Comparison of ENCODE assay signal across 1 cellular context in genomic region chr1:223886516-223886921, GRCh38.
A peak's percentile ranks its signal among the peaks of the same experiment; 100 is the strongest.
TF ChIP-seq lines count a peak whose summit lies in the region.

No MANE protein-coding gene starts in this region.

TF ChIP-seq in HepG2, 621 proteins besides CTCF, POLR2A, EP300 and RAD21 (continued from another document and continues in another):
- TF ChIP-seq MXD1 (CRISPR knock-in tag; IDR thresholded peaks at IDR 0.05), result no peak
- no peak for TF ChIP-seq ZNF674 (CRISPR knock-in tag; IDR thresholded peaks at IDR 0.05; ENCODE audit: low read depth)
- TF ChIP-seq ZNF619 (CRISPR knock-in tag; IDR thresholded peaks at IDR 0.05), result no peak
- peak; percentile 99 for TF ChIP-seq FOSL2 (CRISPR knock-in tag; IDR thresholded peaks at IDR 0.05)
- no peak for TF ChIP-seq HOXA5 (CRISPR knock-in tag; IDR thresholded peaks at IDR 0.05)
- no peak for TF ChIP-seq YY1 (IDR thresholded peaks at IDR 0.05; ENCODE audit: insufficient read depth, insufficient replicate concordance, low read depth, low read length)
- no peak for TF ChIP-seq ZZZ3 (CRISPR knock-in tag; IDR thresholded peaks at IDR 0.05; ENCODE audit: borderline replicate concordance)
- TF ChIP-seq FOXK1 (CRISPR knock-in tag; IDR thresholded peaks at IDR 0.05; ENCODE audit: borderline replicate concordance, low read depth), result peak; percentile 86
- no peak for TF ChIP-seq ZBTB21 (CRISPR knock-in tag; IDR thresholded peaks at IDR 0.05)
- TF ChIP-seq, protein P1, sequence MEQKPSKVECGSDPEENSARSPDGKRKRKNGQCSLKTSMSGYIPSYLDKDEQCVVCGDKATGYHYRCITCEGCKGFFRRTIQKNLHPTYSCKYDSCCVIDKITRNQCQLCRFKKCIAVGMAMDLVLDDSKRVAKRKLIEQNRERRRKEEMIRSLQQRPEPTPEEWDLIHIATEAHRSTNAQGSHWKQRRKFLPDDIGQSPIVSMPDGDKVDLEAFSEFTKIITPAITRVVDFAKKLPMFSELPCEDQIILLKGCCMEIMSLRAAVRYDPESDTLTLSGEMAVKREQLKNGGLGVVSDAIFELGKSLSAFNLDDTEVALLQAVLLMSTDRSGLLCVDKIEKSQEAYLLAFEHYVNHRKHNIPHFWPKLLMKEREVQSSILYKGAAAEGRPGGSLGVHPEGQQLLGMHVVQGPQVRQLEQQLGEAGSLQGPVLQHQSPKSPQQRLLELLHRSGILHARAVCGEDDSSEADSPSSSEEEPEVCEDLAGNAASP (CRISPR knock-in tag; IDR thresholded peaks at IDR 0.05; ENCODE audit: borderline replicate concordance), result peak; percentile 41; the same call in 1 of the 2 replicates
- 0 out of 2 replicates have a peak, but pooled peaks have one; percentile 32 for TF ChIP-seq ZNF776 (CRISPR knock-in tag; IDR thresholded peaks at IDR 0.05)
- no peak for TF ChIP-seq ZNF44 (CRISPR knock-in tag; IDR thresholded peaks at IDR 0.05)
- TF ChIP-seq, protein P2, sequence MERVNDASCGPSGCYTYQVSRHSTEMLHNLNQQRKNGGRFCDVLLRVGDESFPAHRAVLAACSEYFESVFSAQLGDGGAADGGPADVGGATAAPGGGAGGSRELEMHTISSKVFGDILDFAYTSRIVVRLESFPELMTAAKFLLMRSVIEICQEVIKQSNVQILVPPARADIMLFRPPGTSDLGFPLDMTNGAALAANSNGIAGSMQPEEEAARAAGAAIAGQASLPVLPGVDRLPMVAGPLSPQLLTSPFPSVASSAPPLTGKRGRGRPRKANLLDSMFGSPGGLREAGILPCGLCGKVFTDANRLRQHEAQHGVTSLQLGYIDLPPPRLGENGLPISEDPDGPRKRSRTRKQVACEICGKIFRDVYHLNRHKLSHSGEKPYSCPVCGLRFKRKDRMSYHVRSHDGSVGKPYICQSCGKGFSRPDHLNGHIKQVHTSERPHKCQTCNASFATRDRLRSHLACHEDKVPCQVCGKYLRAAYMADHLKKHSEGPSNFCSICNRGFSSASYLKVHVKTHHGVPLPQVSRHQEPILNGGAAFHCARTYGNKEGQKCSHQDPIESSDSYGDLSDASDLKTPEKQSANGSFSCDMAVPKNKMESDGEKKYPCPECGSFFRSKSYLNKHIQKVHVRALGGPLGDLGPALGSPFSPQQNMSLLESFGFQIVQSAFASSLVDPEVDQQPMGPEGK (CRISPR knock-in tag; IDR thresholded peaks at IDR 0.05), result no peak
- no peak for TF ChIP-seq ZNF17 (CRISPR knock-in tag; IDR thresholded peaks at IDR 0.05)
- peak; percentile 93 for TF ChIP-seq JUNB (CRISPR knock-in tag; IDR thresholded peaks at IDR 0.05; ENCODE audit: borderline replicate concordance)
- TF ChIP-seq, protein P3, sequence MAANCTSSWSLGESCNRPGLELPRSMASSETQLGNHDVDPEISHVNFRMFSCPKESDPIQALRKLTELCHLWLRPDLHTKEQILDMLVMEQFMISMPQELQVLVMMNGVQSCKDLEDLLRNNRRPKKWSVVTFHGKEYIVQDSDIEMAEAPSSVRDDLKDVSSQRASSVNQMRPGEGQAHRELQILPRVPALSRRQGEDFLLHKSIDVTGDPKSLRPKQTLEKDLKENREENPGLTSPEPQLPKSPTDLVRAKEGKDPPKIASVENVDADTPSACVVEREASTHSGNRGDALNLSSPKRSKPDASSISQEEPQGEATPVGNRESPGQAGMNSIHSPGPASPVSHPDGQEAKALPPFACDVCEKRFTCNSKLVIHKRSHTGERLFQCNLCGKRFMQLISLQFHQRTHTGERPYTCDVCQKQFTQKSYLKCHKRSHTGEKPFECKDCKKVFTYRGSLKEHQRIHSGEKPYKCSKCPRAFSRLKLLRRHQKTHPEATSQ (CRISPR knock-in tag; IDR thresholded peaks at IDR 0.05; ENCODE audit: borderline replicate concordance), result no peak
- no peak for TF ChIP-seq HNF4G (IDR thresholded peaks at IDR 0.05; ENCODE audit: borderline replicate concordance, low read depth, low read length)
- no peak for TF ChIP-seq HNF4G (CRISPR knock-in tag; IDR thresholded peaks at IDR 0.05; ENCODE audit: borderline replicate concordance, low read depth)
- no peak for TF ChIP-seq POLR2G (IDR thresholded peaks at IDR 0.05; ENCODE audit: low read depth, low read length)
- TF ChIP-seq MED1 (CRISPR knock-in tag; IDR thresholded peaks at IDR 0.05), result peak; percentile 42; the same call in 1 of the 2 replicates
- TF ChIP-seq TOPORS (CRISPR knock-in tag; IDR thresholded peaks at IDR 0.05), result no peak
- peak; percentile 68 for TF ChIP-seq NCOA2 (CRISPR knock-in tag; IDR thresholded peaks at IDR 0.05)
- TF ChIP-seq, protein P4, sequence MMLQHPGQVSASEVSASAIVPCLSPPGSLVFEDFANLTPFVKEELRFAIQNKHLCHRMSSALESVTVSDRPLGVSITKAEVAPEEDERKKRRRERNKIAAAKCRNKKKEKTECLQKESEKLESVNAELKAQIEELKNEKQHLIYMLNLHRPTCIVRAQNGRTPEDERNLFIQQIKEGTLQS (CRISPR knock-in tag; IDR thresholded peaks at IDR 0.05), result peak; percentile 91
- peak; percentile 52; the same call in 1 of the 2 replicates for TF ChIP-seq MBD4 (IDR thresholded peaks at IDR 0.05; ENCODE audit: borderline replicate concordance, low read length)
- TF ChIP-seq, protein P5, sequence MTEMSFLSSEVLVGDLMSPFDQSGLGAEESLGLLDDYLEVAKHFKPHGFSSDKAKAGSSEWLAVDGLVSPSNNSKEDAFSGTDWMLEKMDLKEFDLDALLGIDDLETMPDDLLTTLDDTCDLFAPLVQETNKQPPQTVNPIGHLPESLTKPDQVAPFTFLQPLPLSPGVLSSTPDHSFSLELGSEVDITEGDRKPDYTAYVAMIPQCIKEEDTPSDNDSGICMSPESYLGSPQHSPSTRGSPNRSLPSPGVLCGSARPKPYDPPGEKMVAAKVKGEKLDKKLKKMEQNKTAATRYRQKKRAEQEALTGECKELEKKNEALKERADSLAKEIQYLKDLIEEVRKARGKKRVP (CRISPR knock-in tag; IDR thresholded peaks at IDR 0.05), result peak in 1 of 2 experiments; percentile 88; a peak in 2 of 4 replicates
- TF ChIP-seq ZNF605 (CRISPR knock-in tag; IDR thresholded peaks at IDR 0.05), result peak; percentile 27; the same call in 1 of the 2 replicates
- TF ChIP-seq, protein P6, sequence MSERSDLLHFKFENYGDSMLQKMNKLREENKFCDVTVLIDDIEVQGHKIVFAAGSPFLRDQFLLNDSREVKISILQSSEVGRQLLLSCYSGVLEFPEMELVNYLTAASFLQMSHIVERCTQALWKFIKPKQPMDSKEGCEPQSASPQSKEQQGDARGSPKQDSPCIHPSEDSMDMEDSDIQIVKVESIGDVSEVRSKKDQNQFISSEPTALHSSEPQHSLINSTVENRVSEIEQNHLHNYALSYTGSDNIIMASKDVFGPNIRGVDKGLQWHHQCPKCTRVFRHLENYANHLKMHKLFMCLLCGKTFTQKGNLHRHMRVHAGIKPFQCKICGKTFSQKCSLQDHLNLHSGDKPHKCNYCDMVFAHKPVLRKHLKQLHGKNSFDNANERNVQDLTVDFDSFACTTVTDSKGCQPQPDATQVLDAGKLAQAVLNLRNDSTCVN (CRISPR knock-in tag; IDR thresholded peaks at IDR 0.05; ENCODE audit: borderline replicate concordance), result peak; percentile 99
- TF ChIP-seq, protein P7, sequence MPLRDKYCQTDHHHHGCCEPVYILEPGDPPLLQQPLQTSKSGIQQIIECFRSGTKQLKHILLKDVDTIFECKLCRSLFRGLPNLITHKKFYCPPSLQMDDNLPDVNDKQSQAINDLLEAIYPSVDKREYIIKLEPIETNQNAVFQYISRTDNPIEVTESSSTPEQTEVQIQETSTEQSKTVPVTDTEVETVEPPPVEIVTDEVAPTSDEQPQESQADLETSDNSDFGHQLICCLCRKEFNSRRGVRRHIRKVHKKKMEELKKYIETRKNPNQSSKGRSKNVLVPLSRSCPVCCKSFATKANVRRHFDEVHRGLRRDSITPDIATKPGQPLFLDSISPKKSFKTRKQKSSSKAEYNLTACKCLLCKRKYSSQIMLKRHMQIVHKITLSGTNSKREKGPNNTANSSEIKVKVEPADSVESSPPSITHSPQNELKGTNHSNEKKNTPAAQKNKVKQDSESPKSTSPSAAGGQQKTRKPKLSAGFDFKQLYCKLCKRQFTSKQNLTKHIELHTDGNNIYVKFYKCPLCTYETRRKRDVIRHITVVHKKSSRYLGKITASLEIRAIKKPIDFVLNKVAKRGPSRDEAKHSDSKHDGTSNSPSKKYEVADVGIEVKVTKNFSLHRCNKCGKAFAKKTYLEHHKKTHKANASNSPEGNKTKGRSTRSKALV (CRISPR knock-in tag; IDR thresholded peaks at IDR 0.05), result no peak
- TF ChIP-seq, protein P8, sequence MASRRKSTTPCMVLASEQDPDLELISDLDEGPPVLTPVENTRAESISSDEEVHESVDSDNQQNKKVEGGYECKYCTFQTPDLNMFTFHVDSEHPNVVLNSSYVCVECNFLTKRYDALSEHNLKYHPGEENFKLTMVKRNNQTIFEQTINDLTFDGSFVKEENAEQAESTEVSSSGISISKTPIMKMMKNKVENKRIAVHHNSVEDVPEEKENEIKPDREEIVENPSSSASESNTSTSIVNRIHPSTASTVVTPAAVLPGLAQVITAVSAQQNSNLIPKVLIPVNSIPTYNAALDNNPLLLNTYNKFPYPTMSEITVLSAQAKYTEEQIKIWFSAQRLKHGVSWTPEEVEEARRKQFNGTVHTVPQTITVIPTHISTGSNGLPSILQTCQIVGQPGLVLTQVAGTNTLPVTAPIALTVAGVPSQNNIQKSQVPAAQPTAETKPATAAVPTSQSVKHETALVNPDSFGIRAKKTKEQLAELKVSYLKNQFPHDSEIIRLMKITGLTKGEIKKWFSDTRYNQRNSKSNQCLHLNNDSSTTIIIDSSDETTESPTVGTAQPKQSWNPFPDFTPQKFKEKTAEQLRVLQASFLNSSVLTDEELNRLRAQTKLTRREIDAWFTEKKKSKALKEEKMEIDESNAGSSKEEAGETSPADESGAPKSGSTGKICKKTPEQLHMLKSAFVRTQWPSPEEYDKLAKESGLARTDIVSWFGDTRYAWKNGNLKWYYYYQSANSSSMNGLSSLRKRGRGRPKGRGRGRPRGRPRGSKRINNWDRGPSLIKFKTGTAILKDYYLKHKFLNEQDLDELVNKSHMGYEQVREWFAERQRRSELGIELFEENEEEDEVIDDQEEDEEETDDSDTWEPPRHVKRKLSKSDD (CRISPR knock-in tag; IDR thresholded peaks at IDR 0.05; ENCODE audit: low read depth), result no peak
- no peak for TF ChIP-seq ATM (IDR thresholded peaks at IDR 0.05; ENCODE audit: borderline replicate concordance)
- TF ChIP-seq ZNF569 (CRISPR knock-in tag; IDR thresholded peaks at IDR 0.05; ENCODE audit: borderline replicate concordance), result no peak
- TF ChIP-seq HHEX (CRISPR knock-in tag; IDR thresholded peaks at IDR 0.05), result peak; percentile 92
- TF ChIP-seq ZNF652 (CRISPR knock-in tag; IDR thresholded peaks at IDR 0.05; ENCODE audit: borderline replicate concordance, low read depth), result peak; percentile 54; the same call in 1 of the 2 replicates
- TF ChIP-seq, protein P9, sequence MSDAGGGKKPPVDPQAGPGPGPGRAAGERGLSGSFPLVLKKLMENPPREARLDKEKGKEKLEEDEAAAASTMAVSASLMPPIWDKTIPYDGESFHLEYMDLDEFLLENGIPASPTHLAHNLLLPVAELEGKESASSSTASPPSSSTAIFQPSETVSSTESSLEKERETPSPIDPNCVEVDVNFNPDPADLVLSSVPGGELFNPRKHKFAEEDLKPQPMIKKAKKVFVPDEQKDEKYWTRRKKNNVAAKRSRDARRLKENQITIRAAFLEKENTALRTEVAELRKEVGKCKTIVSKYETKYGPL (CRISPR knock-in tag; IDR thresholded peaks at IDR 0.05), result no peak
- TF ChIP-seq LCORL (IDR thresholded peaks at IDR 0.05), result no peak
- TF ChIP-seq LCORL (CRISPR knock-in tag; IDR thresholded peaks at IDR 0.05), result peak; percentile 76; the same call in 1 of the 2 replicates
- TF ChIP-seq, protein P10, sequence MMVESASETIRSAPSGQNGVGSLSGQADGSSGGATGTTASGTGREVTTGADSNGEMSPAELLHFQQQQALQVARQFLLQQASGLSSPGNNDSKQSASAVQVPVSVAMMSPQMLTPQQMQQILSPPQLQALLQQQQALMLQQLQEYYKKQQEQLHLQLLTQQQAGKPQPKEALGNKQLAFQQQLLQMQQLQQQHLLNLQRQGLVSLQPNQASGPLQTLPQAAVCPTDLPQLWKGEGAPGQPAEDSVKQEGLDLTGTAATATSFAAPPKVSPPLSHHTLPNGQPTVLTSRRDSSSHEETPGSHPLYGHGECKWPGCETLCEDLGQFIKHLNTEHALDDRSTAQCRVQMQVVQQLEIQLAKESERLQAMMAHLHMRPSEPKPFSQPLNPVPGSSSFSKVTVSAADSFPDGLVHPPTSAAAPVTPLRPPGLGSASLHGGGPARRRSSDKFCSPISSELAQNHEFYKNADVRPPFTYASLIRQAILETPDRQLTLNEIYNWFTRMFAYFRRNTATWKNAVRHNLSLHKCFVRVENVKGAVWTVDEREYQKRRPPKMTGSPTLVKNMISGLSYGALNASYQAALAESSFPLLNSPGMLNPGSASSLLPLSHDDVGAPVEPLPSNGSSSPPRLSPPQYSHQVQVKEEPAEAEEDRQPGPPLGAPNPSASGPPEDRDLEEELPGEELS (CRISPR knock-in tag; IDR thresholded peaks at IDR 0.05), result peak; percentile 88
- TF ChIP-seq ZNF12 (CRISPR knock-in tag; IDR thresholded peaks at IDR 0.05), result no peak; the same call in 1 of the 2 replicates
- TF ChIP-seq JUN (CRISPR knock-in tag; IDR thresholded peaks at IDR 0.05), result peak; percentile 82; the same call in 1 of the 2 replicates
- 0 out of 2 replicates have a peak, but pooled peaks have one; percentile 34 for TF ChIP-seq ZNF772 (CRISPR knock-in tag; IDR thresholded peaks at IDR 0.05)
- TF ChIP-seq UBTF (CRISPR knock-in tag; IDR thresholded peaks at IDR 0.05), result no peak
- TF ChIP-seq KLF16 (CRISPR knock-in tag; IDR thresholded peaks at IDR 0.05), result peak in 1 of 2 experiments; percentile 85; a peak in 1 of 4 replicates
- TF ChIP-seq TBX3 (IDR thresholded peaks at IDR 0.05; ENCODE audit: borderline replicate concordance), result peak; percentile 31; the same call in 1 of the 2 replicates
- peak; percentile 57; the same call in 1 of the 2 replicates for TF ChIP-seq KAT8 (CRISPR knock-in tag; IDR thresholded peaks at IDR 0.05)
- no peak for TF ChIP-seq ZNF891 (CRISPR knock-in tag; IDR thresholded peaks at IDR 0.05)
- TF ChIP-seq ZNF224 (CRISPR knock-in tag; IDR thresholded peaks at IDR 0.05), result no peak
- peak; percentile 70 for TF ChIP-seq ARNTL (CRISPR knock-in tag; IDR thresholded peaks at IDR 0.05)
